ENCODE assay signal across 1 cellular context in genomic region chr3:39021465-39022274, GRCh38.
TF ChIP-seq lines count a peak whose summit lies in the region.

No MANE protein-coding gene starts in this region.

TF ChIP-seq in K562, 482 proteins besides CTCF, POLR2A, EP300 and RAD21 (continued from another document and continues in another):
- no peak for TF ChIP-seq ZNF398 (CRISPR knock-in tag; IDR thresholded peaks at IDR 0.05)
- no peak for TF ChIP-seq ZHX1 (conservative IDR thresholded peaks at IDR 0.05; ENCODE audit: low read length)
- no peak for TF ChIP-seq E2F8 (IDR thresholded peaks at IDR 0.05; ENCODE audit: low read depth, partially characterized antibody)
- TF ChIP-seq ASH1L (IDR thresholded peaks at IDR 0.05; ENCODE audit: borderline replicate concordance, low read depth, partially characterized antibody) = no peak
- TF ChIP-seq HNRNPLL (IDR thresholded peaks at IDR 0.05; ENCODE audit: low read depth, low read length, poor library complexity, severe bottlenecking) = no peak
- 0 out of 2 replicates have a peak, but pooled peaks have one; percentile 45 for TF ChIP-seq HIVEP1 (CRISPR knock-in tag; IDR thresholded peaks at IDR 0.05)
- 0 out of 2 replicates have a peak, but pooled peaks have one; percentile 21 for TF ChIP-seq ZNF165 (CRISPR knock-in tag; IDR thresholded peaks at IDR 0.05; ENCODE audit: borderline replicate concordance)
- TF ChIP-seq MTA3 (IDR thresholded peaks at IDR 0.05; ENCODE audit: borderline replicate concordance) = no peak; the same call in 1 of the 2 replicates
- TF ChIP-seq RBM25 (IDR thresholded peaks at IDR 0.05; ENCODE audit: low read depth, low read length, severe bottlenecking) = no peak
- no peak for TF ChIP-seq LARP7 (IDR thresholded peaks at IDR 0.05)
- no peak for TF ChIP-seq KAT7 (CRISPR knock-in tag; IDR thresholded peaks at IDR 0.05; ENCODE audit: borderline replicate concordance)
- no peak for TF ChIP-seq PURB (CRISPR knock-in tag; IDR thresholded peaks at IDR 0.05; ENCODE audit: low read depth)
- no peak for TF ChIP-seq ETV5 (CRISPR knock-in tag; IDR thresholded peaks at IDR 0.05; ENCODE audit: low read depth)
- TF ChIP-seq DNMT1 (IDR thresholded peaks at IDR 0.05) = no peak
- TF ChIP-seq HMG20B (CRISPR knock-in tag; IDR thresholded peaks at IDR 0.05) = no peak
- TF ChIP-seq DDX20 (tag; IDR thresholded peaks at IDR 0.05; ENCODE audit: low read depth) = no peak
- no peak for TF ChIP-seq ZNF445 (CRISPR knock-in tag; IDR thresholded peaks at IDR 0.05; ENCODE audit: low read depth)
- TF ChIP-seq KDM2B (CRISPR knock-in tag; IDR thresholded peaks at IDR 0.05) = no peak
- no peak for TF ChIP-seq CREB3 (tag; conservative IDR thresholded peaks at IDR 0.05; ENCODE audit: low read depth)
- TF ChIP-seq ZNF311 (CRISPR knock-in tag; IDR thresholded peaks at IDR 0.05) = no peak
- no peak for TF ChIP-seq KAT2B (IDR thresholded peaks at IDR 0.05; ENCODE audit: low read depth, low read length)
- no peak for TF ChIP-seq HLTF (IDR thresholded peaks at IDR 0.05)
- TF ChIP-seq TCF3 (CRISPR knock-in tag; IDR thresholded peaks at IDR 0.05) = no peak
- no peak for TF ChIP-seq NCOA2 (IDR thresholded peaks at IDR 0.05; ENCODE audit: partially characterized antibody in 2 of 2)
- TF ChIP-seq TRIM25 (IDR thresholded peaks at IDR 0.05; ENCODE audit: borderline replicate concordance) = no peak
- peak; percentile 77 for TF ChIP-seq MAFG (tag; conservative IDR thresholded peaks at IDR 0.05)
- no peak for TF ChIP-seq STAT5A (IDR thresholded peaks at IDR 0.05; ENCODE audit: borderline replicate concordance, low read length)
- no peak for TF ChIP-seq SRSF7 (optimal IDR thresholded peaks at IDR 0.05; ENCODE audit: low read depth, low read length)
- no peak for TF ChIP-seq TAF1 (IDR thresholded peaks at IDR 0.05; ENCODE audit: control insufficient read depth, extremely low read depth, insufficient read depth, low read length, severe bottlenecking)
- no peak for TF ChIP-seq ZNF586 (CRISPR knock-in tag; conservative IDR thresholded peaks at IDR 0.05)
- TF ChIP-seq MLX (CRISPR knock-in tag; conservative IDR thresholded peaks at IDR 0.05) = no peak
- TF ChIP-seq BCOR (IDR thresholded peaks at IDR 0.05) = no peak
- no peak for TF ChIP-seq GTF2F1 (IDR thresholded peaks at IDR 0.05; ENCODE audit: low read depth, low read length)
- TF ChIP-seq SMARCB1 (IDR thresholded peaks at IDR 0.05; ENCODE audit: insufficient read length, low read depth) = peak; percentile 57
- no peak for TF ChIP-seq RFX5 (IDR thresholded peaks at IDR 0.05; ENCODE audit: low read depth, low read length)
- no peak for TF ChIP-seq RFX7 (CRISPR knock-in tag; IDR thresholded peaks at IDR 0.05)
- TF ChIP-seq SIN3B (IDR thresholded peaks at IDR 0.05; ENCODE audit: low read depth) = no peak
- no peak for TF ChIP-seq THRA (IDR thresholded peaks at IDR 0.05)
- TF ChIP-seq ARHGAP35 (IDR thresholded peaks at IDR 0.05; ENCODE audit: partially characterized antibody) = no peak
- peak; percentile 57; the same call in 1 of the 2 replicates for TF ChIP-seq BHLHE40 (IDR thresholded peaks at IDR 0.05; ENCODE audit: low read length)
- peak; percentile 68 for TF ChIP-seq SMARCA4 (IDR thresholded peaks at IDR 0.05)
- TF ChIP-seq DPF2 (IDR thresholded peaks at IDR 0.05) = peak; percentile 91
- no peak for TF ChIP-seq NFYB (IDR thresholded peaks at IDR 0.05; ENCODE audit: extremely low read depth, insufficient read length)
- no peak for TF ChIP-seq ZKSCAN8 (CRISPR knock-in tag; IDR thresholded peaks at IDR 0.05)
- no peak for TF ChIP-seq ATF2 (CRISPR knock-in tag; IDR thresholded peaks at IDR 0.05)
- no peak for TF ChIP-seq ZNF695 (CRISPR knock-in tag; IDR thresholded peaks at IDR 0.05)
- no peak for TF ChIP-seq ZFX (CRISPR knock-in tag; IDR thresholded peaks at IDR 0.05)
- no peak for TF ChIP-seq FUS (optimal IDR thresholded peaks at IDR 0.05; ENCODE audit: low read depth, low read length)
- TF ChIP-seq BRF1 (IDR thresholded peaks at IDR 0.05; ENCODE audit: borderline replicate concordance, extremely low read depth, insufficient read length) = no peak
- TF ChIP-seq ZNF277 (CRISPR knock-in tag; IDR thresholded peaks at IDR 0.05; ENCODE audit: borderline replicate concordance) = no peak
- no peak for TF ChIP-seq ZNF785 (CRISPR knock-in tag; IDR thresholded peaks at IDR 0.05)
- TF ChIP-seq HSF4 (CRISPR knock-in tag; IDR thresholded peaks at IDR 0.05; ENCODE audit: borderline replicate concordance) = no peak
- no peak for TF ChIP-seq ZNF354B (CRISPR knock-in tag; IDR thresholded peaks at IDR 0.05)
- no peak for TF ChIP-seq ZNF282 (CRISPR knock-in tag; IDR thresholded peaks at IDR 0.05)
- no peak for TF ChIP-seq MCM3 (IDR thresholded peaks at IDR 0.05)
- no peak for TF ChIP-seq PHTF2 (CRISPR knock-in tag; IDR thresholded peaks at IDR 0.05)
- no peak for TF ChIP-seq CHD2 (IDR thresholded peaks at IDR 0.05; ENCODE audit: low read depth, low read length)
- TF ChIP-seq KLF10 (CRISPR knock-in tag; IDR thresholded peaks at IDR 0.05) = no peak
- TF ChIP-seq NFIC (IDR thresholded peaks at IDR 0.05) = no peak
- peak; percentile 92 for TF ChIP-seq ZNF316 (IDR thresholded peaks at IDR 0.05)
- no peak for TF ChIP-seq KLF13 (tag; IDR thresholded peaks at IDR 0.05; ENCODE audit: borderline replicate concordance, low read depth)
- TF ChIP-seq ZBTB2 (IDR thresholded peaks at IDR 0.05) = no peak
